ENCODE assay signal across 10 cellular contexts in the genomic region with DNA sequence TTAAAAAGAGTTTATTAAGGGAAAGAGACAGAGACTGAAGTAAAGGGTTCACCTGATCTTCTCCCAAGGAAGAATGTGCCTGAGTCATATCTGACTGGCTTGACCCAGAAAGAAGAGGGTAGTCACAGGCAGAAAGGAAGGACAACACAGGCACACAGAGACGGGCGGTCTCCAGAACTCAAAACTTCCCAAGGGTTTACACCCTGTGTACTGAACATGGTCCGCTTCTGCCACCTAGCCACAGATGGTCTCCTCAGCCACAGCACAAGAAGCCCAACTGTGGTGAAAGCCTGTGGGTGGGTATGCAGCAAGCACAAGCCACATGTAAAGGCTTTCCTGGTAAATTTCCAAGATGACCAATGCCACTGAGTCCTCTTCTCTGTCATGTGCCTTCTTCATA. TPM values are rescaled to one million over a fixed set of nuclear protein-coding genes. Genes with fewer than 3 reads are reported as not detected.
DNase-seq lines count a peak whose midpoint lies in the region; TF ChIP-seq lines count a peak whose summit lies in the region.
"Had no signal": no experiment of that assay in that cellular context is flagged by ENCODE, and none has a peak within 500 bp of the region (broad histone marks: within the 10 kb centered on the region; RNA-seq: fewer than 3 reads in every experiment).

No MANE protein-coding gene starts in this region.

- peak; percentile 52 for TF ChIP-seq CTCF in endodermal cell (conservative IDR thresholded peaks at IDR 0.05)

- H3K4me3 ChIP-seq in endodermal cell (ENCODE audit: low read length) = no peak overlapping the region
- H3K4me3 ChIP-seq in MG63 = no peak overlapping the region

- H3K27me3 ChIP-seq in endodermal cell (ENCODE audit: control insufficient read depth, insufficient read depth, low read length, poor library complexity, severe bottlenecking) (no peaks in the 10 kb centered on the region), MG63 (no peaks in the 10 kb centered on the region)

- peaks cover 3% of the 10 kb centered on the region for H3K4me1 Mint-ChIP-seq in endodermal cell
- H3K4me1 Mint-ChIP-seq in activated naive CD4-positive, alpha-beta T cell treated with anti-CD3 and anti-CD28 coated beads for 36 hours (ENCODE audit: low read depth) = no peaks in the 10 kb centered on the region

- DNase-seq in EL (peak; percentile 63), NCI-H446 treated with DMSO at 0.1 percent for 48 hours (lab: John Stamatoyannopoulos, UW) (peak; percentile 24), endodermal cell (peak; percentile 65), occipital lobe (lab: John Stamatoyannopoulos, UW) (peak; percentile 48), NK-92 (lab: John Stamatoyannopoulos, UW; ENCODE audit: unreplicated experiment) (no peak), MG63 (no peak)
- no peak for DNase-seq in activated naive CD4-positive, alpha-beta T cell treated with anti-CD3 and anti-CD28 coated beads for 36 hours
- no peak for DNase-seq in stimulated activated naive CD4-positive, alpha-beta T cell (lab: John Stamatoyannopoulos, UW)
- DNase-seq: NCI-H510A treated with DMSO at 0.1 percent for 48 hours had no signal

- H3K9me3 ChIP-seq in endodermal cell (ENCODE audit: control insufficient read depth, low read length) (peaks cover 7% of the 10 kb centered on the region), MG63 (no peaks in the 10 kb centered on the region)

- no peaks in the 10 kb centered on the region for H3K4me1 ChIP-seq in endodermal cell (ENCODE audit: control insufficient read depth, insufficient read depth, low read length)

- no peak overlapping the region for H3K27ac ChIP-seq in endodermal cell (ENCODE audit: low read depth, low read length)

- no peak overlapping the region for H3K27ac Mint-ChIP-seq in endodermal cell
- no peak overlapping the region for H3K27ac Mint-ChIP-seq in activated naive CD4-positive, alpha-beta T cell treated with anti-CD3 and anti-CD28 coated beads for 36 hours

- intact Hi-C loops in activated naive CD4-positive, alpha-beta T cell treated with anti-CD3 and anti-CD28 coated beads for 36 hours (cut with micrococcal nuclease) = no loop called here

- CTCF ChIA-PET in activated naive CD4-positive, alpha-beta T cell treated with anti-CD3 and anti-CD28 coated beads for 36 hours (lab: Charles Lee) = no interaction called here

- peaks cover 6% of the 10 kb centered on the region for H3K9me3 Mint-ChIP-seq in endodermal cell
- H3K9me3 Mint-ChIP-seq in activated naive CD4-positive, alpha-beta T cell treated with anti-CD3 and anti-CD28 coated beads for 36 hours = no peaks in the 10 kb centered on the region

- H3K36me3 ChIP-seq in endodermal cell (ENCODE audit: control insufficient read depth, insufficient read depth, low read length) = no peaks in the 10 kb centered on the region
- H3K36me3 ChIP-seq in MG63 = no peaks in the 10 kb centered on the region

- no peak overlapping the region for H3K4me3 Mint-ChIP-seq in endodermal cell
- H3K4me3 Mint-ChIP-seq in activated naive CD4-positive, alpha-beta T cell treated with anti-CD3 and anti-CD28 coated beads for 36 hours = no peak overlapping the region

- H3K27me3 Mint-ChIP-seq in endodermal cell (ENCODE audit: insufficient read depth) = no peaks in the 10 kb centered on the region
- no peaks in the 10 kb centered on the region for H3K27me3 Mint-ChIP-seq in activated naive CD4-positive, alpha-beta T cell treated with anti-CD3 and anti-CD28 coated beads for 36 hours (ENCODE audit: low read depth)

- H3K36me3 Mint-ChIP-seq in endodermal cell (ENCODE audit: low read depth) = peaks cover 4% of the 10 kb centered on the region
- H3K36me3 Mint-ChIP-seq in activated naive CD4-positive, alpha-beta T cell treated with anti-CD3 and anti-CD28 coated beads for 36 hours (ENCODE audit: low read depth) = no peaks in the 10 kb centered on the region

- no peak overlapping the region for H3K9ac ChIP-seq in endodermal cell (ENCODE audit: extremely low read depth, low read length, poor library complexity, severe bottlenecking)

- 82 to 85% methylated on average over 2 to 3 of the region's 3 CpGs for WGBS in endodermal cell (ENCODE audit: insufficient coverage in 1 of 2, insufficient read length in 1 of 2), 2 experiments

RNA-seq across cellular contexts. Expression of gene UNC5CL, which starts 17.2 kb away (rescaled TPM):
- total RNA-seq in endodermal cell = 1 to 10 TPM; 3.8 to 4.7 TPM
- polyA plus RNA-seq in endodermal cell (2013, experiment 1 of 2) = 2.5 TPM
- 2.5 TPM for polyA plus RNA-seq in endodermal cell (2013, experiment 2 of 2)
- total RNA-seq in occipital lobe = 0.16 TPM
- 1 to 10 TPM; 2.3 to 3.0 TPM for total RNA-seq in activated naive CD4-positive, alpha-beta T cell treated with anti-CD3 and anti-CD28 coated beads for 36 hours
- 0.20 TPM in 1 of 2 replicates, not detected in the other for total RNA-seq in MG63 (2014; rRNA removed; shearing (Covaris generic); ENCODE audit: low replicate concordance)

RNA-seq across cellular contexts. Expression of gene TSPO2, which starts 20.4 kb away (rescaled TPM):
- total RNA-seq in endodermal cell (not detected), occipital lobe (not detected)
- not detected for polyA plus RNA-seq in endodermal cell (2013, experiment 1 of 2)
- polyA plus RNA-seq in endodermal cell (2013, experiment 2 of 2) = not detected
- not detected for total RNA-seq in activated naive CD4-positive, alpha-beta T cell treated with anti-CD3 and anti-CD28 coated beads for 36 hours
- not detected in 2 replicates for total RNA-seq in MG63 (2014; rRNA removed; shearing (Covaris generic); ENCODE audit: low replicate concordance)
- total RNA-seq: urinary bladder had no signal
- polyA plus RNA-seq: urinary bladder had no signal

RNA-seq across cellular contexts. Expression of gene APOBEC2, which starts 31.2 kb away (rescaled TPM):
- under 1 TPM in 1 of 2 donors, not detected in 1; 0.31 TPM for total RNA-seq in endodermal cell
- polyA plus RNA-seq in endodermal cell (2013, experiment 1 of 2) = not detected
- not detected for polyA plus RNA-seq in endodermal cell (2013, experiment 2 of 2)
- 0.62 TPM for total RNA-seq in occipital lobe
- not detected for total RNA-seq in activated naive CD4-positive, alpha-beta T cell treated with anti-CD3 and anti-CD28 coated beads for 36 hours
- total RNA-seq in MG63 (2014; rRNA removed; shearing (Covaris generic); ENCODE audit: low replicate concordance) = not detected in 2 replicates

RNA-seq across cellular contexts. Expression of gene OARD1, which starts 50.3 kb away (rescaled TPM):
- 10 to 100 TPM; 33.8 to 40.7 TPM for total RNA-seq in endodermal cell
- 52.4 TPM for polyA plus RNA-seq in endodermal cell (2013, experiment 1 of 2)
- 43.3 TPM for polyA plus RNA-seq in endodermal cell (2013, experiment 2 of 2)
- total RNA-seq in occipital lobe = 15.8 TPM
- total RNA-seq in activated naive CD4-positive, alpha-beta T cell treated with anti-CD3 and anti-CD28 coated beads for 36 hours = 10 to 100 TPM; 59.0 to 60.8 TPM
- 1.4 and 5.9 TPM in 2 replicates for total RNA-seq in MG63 (2014; rRNA removed; shearing (Covaris generic); ENCODE audit: low replicate concordance)

RNA-seq across cellular contexts. Expression of gene NFYA, which starts 50.9 kb away (rescaled TPM):
- total RNA-seq in endodermal cell (10 to 100 TPM; 44.8 to 45.8 TPM), occipital lobe (40.4 TPM)
- 50.5 TPM for polyA plus RNA-seq in endodermal cell (2013, experiment 1 of 2)
- polyA plus RNA-seq in endodermal cell (2013, experiment 2 of 2) = 45.9 TPM
- 10 to 100 TPM; 38.0 to 38.7 TPM for total RNA-seq in activated naive CD4-positive, alpha-beta T cell treated with anti-CD3 and anti-CD28 coated beads for 36 hours
- 20.5 and 28.1 TPM in 2 replicates for total RNA-seq in MG63 (2014; rRNA removed; shearing (Covaris generic); ENCODE audit: low replicate concordance)

Comparison
In these comparisons a context has a peak if more than half of its experiments do, and no peak if none do; other contexts are left out.
1. DNase-seq: peak in EL (single experiment), NCI-H446 treated with DMSO at 0.1 percent for 48 hours (single experiment), endodermal cell (single experiment) and occipital lobe (single experiment); none in NK-92 (single experiment), activated naive CD4-positive, alpha-beta T cell treated with anti-CD3 and anti-CD28 coated beads for 36 hours (single experiment), stimulated activated naive CD4-positive, alpha-beta T cell (0 of 6) and MG63 (single experiment).